8 cellular contexts compared by ENCODE assay signal in the genomic region with DNA sequence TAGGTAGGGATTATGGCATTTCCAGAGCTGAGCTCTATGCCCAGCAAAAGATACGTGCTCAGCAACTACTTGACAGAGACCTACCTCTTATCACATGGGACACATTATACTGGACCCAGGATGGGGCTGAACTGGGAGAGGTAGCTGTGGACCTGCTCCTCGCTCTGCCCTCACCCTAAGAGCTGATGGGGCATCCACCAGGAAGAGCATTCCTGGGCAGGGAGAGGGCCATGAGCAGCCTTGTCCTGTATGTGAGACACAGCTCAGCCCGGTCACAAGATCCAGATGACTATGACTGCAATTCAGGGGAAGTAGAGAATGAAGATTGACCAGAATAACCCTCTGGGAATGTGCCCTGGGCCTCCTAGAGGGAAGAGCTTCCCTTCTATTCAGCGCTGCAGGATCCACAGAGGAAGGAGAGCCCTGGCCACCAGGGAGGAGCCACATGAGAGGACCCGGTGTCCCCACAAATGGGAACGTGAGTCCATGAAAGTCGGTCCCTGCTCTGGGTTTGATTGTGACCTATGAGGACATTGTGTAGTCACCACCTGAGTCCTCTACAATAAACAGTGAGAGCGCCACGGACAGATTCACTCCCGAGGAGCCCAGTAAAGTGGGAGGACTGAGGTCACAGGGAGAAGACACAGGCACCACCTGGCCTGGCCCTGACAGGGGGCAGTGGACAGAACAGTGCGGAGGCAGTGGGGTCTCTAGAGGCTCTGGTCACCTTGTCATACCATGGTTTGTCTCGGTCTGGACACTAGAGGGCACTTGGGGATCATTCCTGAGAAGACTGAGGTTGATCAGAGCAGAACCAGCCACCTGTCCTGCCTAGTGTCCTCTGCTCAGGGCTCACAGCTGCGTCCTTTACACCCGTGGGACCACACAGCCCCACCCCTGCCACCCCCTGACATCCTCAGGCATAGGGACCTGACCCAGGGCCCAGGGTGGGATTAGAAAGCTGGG.
DNase-seq lines count a peak whose midpoint lies in the region; ATAC-seq, FAIRE-seq and TF ChIP-seq lines count a peak whose summit lies in the region.

No MANE protein-coding gene starts in this region.

- no peaks in the 10 kb centered on the region for H3K36me3 ChIP-seq in GM23248 (ENCODE audit: low read depth)
- H3K36me3 ChIP-seq in PC-9 (ENCODE audit: low read depth), result no peaks in the 10 kb centered on the region
- no peaks in the 10 kb centered on the region for H3K36me3 ChIP-seq in pancreas

- TF ChIP-seq CTCF in PC-9 (conservative IDR thresholded peaks at IDR 0.05), result peak; percentile 35; the same call in 1 of the 2 replicates
- TF ChIP-seq CTCF in epithelial cell of proximal tubule (conservative IDR thresholded peaks at IDR 0.05; ENCODE audit: low read depth, low read length), result peak; percentile 64
- peak in 3 of 4 donors; percentile 17 to 32 (median 24) for TF ChIP-seq CTCF in pancreas (IDR thresholded peaks at IDR 0.05)

- H3K27me3 ChIP-seq in GM23248 (replicated peaks; ENCODE audit: insufficient read depth) (peaks cover 39% of the 10 kb centered on the region), PC-9 (ENCODE audit: insufficient read depth, low read depth) (peaks cover 27% of the 10 kb centered on the region), pancreas (peaks cover 0 to 10% (median 0%) of the 10 kb centered on the region in 4 donors)

- H3F3A ChIP-seq in GM23248 (ENCODE audit: insufficient read depth) (no peaks in the 10 kb centered on the region), PC-9 (ENCODE audit: insufficient read depth, low read depth) (no peaks in the 10 kb centered on the region)

- WGBS in GM23248 (ENCODE audit: low coverage in 1 of 2, low lambda C conversion rate in 2 of 2, missing lambda C conversion rate in 2 of 2), 2 experiments, result 27 to 32% methylated on average over 12 to 14 of the region's 14 CpGs
- WGBS in pancreas, 2 donors, result 38 to 39% methylated on average over 14 of the region's 14 CpGs

- H3K9me3 ChIP-seq in GM23248 (ENCODE audit: low read depth), result no peaks in the 10 kb centered on the region
- no peaks in the 10 kb centered on the region for H3K9me3 ChIP-seq in PC-9 (ENCODE audit: insufficient read depth, low read depth)
- H3K9me3 ChIP-seq in pancreas, result no peaks in the 10 kb centered on the region

- no peak overlapping the region for H3K9ac ChIP-seq in GM23248

- POLR2A ChIA-PET in PC-9 (lab: Charles Lee; ENCODE audit: unreplicated experiment), result no interaction called here

- no peak for FAIRE-seq in pancreas (lab: Jason Lieb, UNC)

- no peaks in the 10 kb centered on the region for H3K9me2 ChIP-seq in GM23248 (ENCODE audit: insufficient read depth)
- no peaks in the 10 kb centered on the region for H3K9me2 ChIP-seq in PC-9 (ENCODE audit: insufficient read depth)

- ATAC-seq in pancreas, result peak in 3 of 4 donors; percentile 53 to 83 (median 79)

- H3K79me2 ChIP-seq in GM23248 (ENCODE audit: insufficient read depth) (no peaks in the 10 kb centered on the region), PC-9 (ENCODE audit: low read depth) (no peaks in the 10 kb centered on the region)

- no TSS peak for BruUV-seq in PC-9 (replicated peaks; lab: Mats Ljungman, UMichigan)

- H3K4me2 ChIP-seq in GM23248 (ENCODE audit: unreplicated experiment) (no peak overlapping the region), PC-9 (no peak overlapping the region)

- H3K27ac ChIP-seq in GM23248 (no peak overlapping the region), PC-9 (no peak overlapping the region), pancreas (no peak overlapping the region)

- no peak overlapping the region for H3K4me3 ChIP-seq in GM23248
- H3K4me3 ChIP-seq in PC-9, result no peak overlapping the region
- H3K4me3 ChIP-seq in epithelial cell of proximal tubule (ENCODE audit: low read depth, low read length), result no peak overlapping the region
- H3K4me3 ChIP-seq in pancreas, result no peak overlapping the region

- H4K20me1 ChIP-seq in GM23248 (ENCODE audit: insufficient read depth), result no peaks in the 10 kb centered on the region
- H4K20me1 ChIP-seq in PC-9 (ENCODE audit: insufficient read depth), result no peaks in the 10 kb centered on the region

- H3K4me1 ChIP-seq in GM23248 (ENCODE audit: insufficient read depth), result no peaks in the 10 kb centered on the region
- no peaks in the 10 kb centered on the region for H3K4me1 ChIP-seq in PC-9 (replicated peaks; ENCODE audit: insufficient read depth)
- H3K4me1 ChIP-seq in pancreas, result no peaks in the 10 kb centered on the region

- DNase-seq in COLO668 (lab: John Stamatoyannopoulos, UW; ENCODE audit: unreplicated experiment) (peak; percentile 66), GM23248 (peak; percentile 37), PC-9 (no peak), epithelial cell of proximal tubule (ENCODE audit: low read depth) (no peak), pancreas (peak in 1 of 6 donors; percentile 50), foreskin melanocyte (no peak)
- DNase-seq in stimulated activated CD4-positive, alpha-beta T cell treated with anti-CD3 and anti-CD28 coated beads, Interleukin-1b, Interleukin-23, amount 100 ng/mL, for 48 hours, result no peak
- no peak for DNase-seq in activated effector memory CD4-positive, alpha-beta T cell treated with anti-CD3 and anti-CD28 coated beads, Interleukin-2, amount 50 U/mL, for 16 hours

- in situ Hi-C loops in GM23248 (cut with MboI), result no loop called here

- CTCF ChIA-PET in PC-9 (lab: Charles Lee), result interaction anchor here (0.8 kb wide), 1 partner anchor 14 kb away, joined by 3 read pairs; no protein-coding TSS in a partner anchor

- intact Hi-C loops in PC-9 (cut with micrococcal nuclease; ENCODE audit: unreplicated experiment), result no loop called here
- intact Hi-C loops in pancreas (cut with DNase I), result no loop called here

- no peak overlapping the region for H2AFZ ChIP-seq in GM23248
- no peak overlapping the region for H2AFZ ChIP-seq in PC-9

Comparison
In these comparisons a context has a peak if more than half of its experiments do, and no peak if none do; other contexts are left out.
1. DNase-seq: peak in COLO668 (single experiment) and GM23248 (single experiment); none in PC-9 (0 of 2), epithelial cell of proximal tubule (single experiment), foreskin melanocyte (single experiment), stimulated activated CD4-positive, alpha-beta T cell treated with anti-CD3 and anti-CD28 coated beads, Interleukin-1b, Interleukin-23, amount 100 ng/mL, for 48 hours (single experiment) and activated effector memory CD4-positive, alpha-beta T cell treated with anti-CD3 and anti-CD28 coated beads, Interleukin-2, amount 50 U/mL, for 16 hours (single experiment).
2. Peak in every context shown above with its lines, with median percentiles within 50 percentile points of each other: CTCF ChIP-seq.